Comparison of ENCODE assay signal across 14 cellular contexts in genomic region chr12:34291426-34291901, GRCh38.
"Had no signal": no experiment of that assay in that cellular context is flagged by ENCODE, and none has a peak within 500 bp of the region (broad histone marks: within the 10 kb centered on the region; RNA-seq: fewer than 3 reads in every experiment).

No MANE protein-coding gene starts in this region.

- H3K4me3 Mint-ChIP-seq: activated naive CD4-positive, alpha-beta T cell treated with anti-CD3 and anti-CD28 coated beads, Interleukin-2, amount 10 ng/mL, durations not matched to agents 7 days and 5 days; activated T-helper 1 cell treated with anti-CD3 and anti-CD28 coated beads, Interleukin-12 subunit alpha, Interleukin-12 subunit beta, Interleukin-2, Interleukin-4 antibody, amounts not matched to agents 30 ng/mL and 10 ng/mL and 1 ng/mL, durations not matched to agents 14 hours and 24 hours and 36 hours; endodermal cell; nephron; stimulated activated effector memory CD8-positive, alpha-beta T cell treated with anti-CD3 and anti-CD28 coated beads, Interleukin-12 subunit alpha, Interleukin-12 subunit beta, amount 100 ng/mL, for 72 hours; T-helper 1 cell treated with Interleukin-12 subunit alpha and Interleukin-12 subunit beta and Interleukin-4 antibody, amounts not matched to agents 30 μg/mL and 1 μg/mL, for 36 hours had no signal

- H3K9me3 Mint-ChIP-seq: endodermal cell had no signal

- H3K27me3 Mint-ChIP-seq: activated naive CD4-positive, alpha-beta T cell treated with anti-CD3 and anti-CD28 coated beads, Interleukin-2, amount 10 ng/mL, durations not matched to agents 7 days and 5 days had no signal

- DNase-seq: activated naive CD4-positive, alpha-beta T cell treated with anti-CD3 and anti-CD28 coated beads, Interleukin-2, amount 10 ng/mL, durations not matched to agents 7 days and 5 days; amniotic stem cell; brain microvascular endothelial cell; cerebellar nuclear complex; dermis blood vessel endothelial cell; erythroblast; kidney glomerular epithelial cell; SHP77 treated with DMSO at 0.1 percent for 48 hours; small intestine had no signal

- H3K27ac Mint-ChIP-seq: activated naive CD4-positive, alpha-beta T cell treated with anti-CD3 and anti-CD28 coated beads, Interleukin-2, amount 10 ng/mL, durations not matched to agents 7 days and 5 days; activated T-helper 1 cell treated with anti-CD3 and anti-CD28 coated beads, Interleukin-12 subunit alpha, Interleukin-12 subunit beta, Interleukin-2, Interleukin-4 antibody, amounts not matched to agents 30 ng/mL and 10 ng/mL and 1 ng/mL, durations not matched to agents 14 hours and 24 hours and 36 hours; endodermal cell; nephron; stimulated activated effector memory CD8-positive, alpha-beta T cell treated with anti-CD3 and anti-CD28 coated beads, Interleukin-12 subunit alpha, Interleukin-12 subunit beta, amount 100 ng/mL, for 72 hours; T-helper 1 cell treated with Interleukin-12 subunit alpha and Interleukin-12 subunit beta and Interleukin-4 antibody, amounts not matched to agents 30 μg/mL and 1 μg/mL, for 36 hours had no signal

- ATAC-seq: stimulated activated effector memory CD8-positive, alpha-beta T cell treated with anti-CD3 and anti-CD28 coated beads, Interleukin-12 subunit alpha, Interleukin-12 subunit beta, amount 100 ng/mL, for 72 hours had no signal

- H3K4me1 Mint-ChIP-seq: activated naive CD4-positive, alpha-beta T cell treated with anti-CD3 and anti-CD28 coated beads, Interleukin-2, amount 10 ng/mL, durations not matched to agents 7 days and 5 days; endodermal cell; nephron; stimulated activated effector memory CD8-positive, alpha-beta T cell treated with anti-CD3 and anti-CD28 coated beads, Interleukin-12 subunit alpha, Interleukin-12 subunit beta, amount 100 ng/mL, for 72 hours had no signal

- H3K36me3 Mint-ChIP-seq: stimulated activated effector memory CD8-positive, alpha-beta T cell treated with anti-CD3 and anti-CD28 coated beads, Interleukin-12 subunit alpha, Interleukin-12 subunit beta, amount 100 ng/mL, for 72 hours had no signal
